Comparison of ENCODE assay signal across 12 cellular contexts in genomic region chr14:80977103-80977728, GRCh38. TPM values are rescaled to one million over a fixed set of nuclear protein-coding genes. Genes with fewer than 3 reads are reported as not detected.
DNase-seq lines count a peak whose midpoint lies in the region; ATAC-seq, FAIRE-seq and TF ChIP-seq lines count a peak whose summit lies in the region.
"Had no signal": no experiment of that assay in that cellular context is flagged by ENCODE, and none has a peak within 500 bp of the region (broad histone marks: within the 10 kb centered on the region; RNA-seq: fewer than 3 reads in every experiment).

No MANE protein-coding gene starts in this region.

- intact Hi-C loops in activated CD8-positive, alpha-beta T cell treated with anti-CD3 and anti-CD28 coated beads for 36 hours (cut with micrococcal nuclease), result no loop called here
- intact Hi-C loops in thyroid gland (cut with DNase I), result no loop called here

- H3K4me1 Mint-ChIP-seq in activated CD8-positive, alpha-beta T cell treated with anti-CD3 and anti-CD28 coated beads for 36 hours (ENCODE audit: low read depth), result peaks cover 14% of the 10 kb centered on the region
- peaks cover 29% of the 10 kb centered on the region for H3K4me1 Mint-ChIP-seq in activated CD8-positive, alpha-beta T cell treated with anti-CD3 and anti-CD28 coated beads, Interleukin-2, amount 10 ng/mL, durations not matched to agents 7 days and 5 days (ENCODE audit: low read depth)
- H3K4me1 Mint-ChIP-seq in T-helper 2 cell treated with Interferon-gamma antibody and Interleukin-4, amounts not matched to agents 5 μg/mL and 100 μg/mL, for 36 hours (ENCODE audit: low read depth), result peaks cover 60% of the 10 kb centered on the region

- FAIRE-seq in H54 (lab: Jason Lieb, UNC), result no peak
- FAIRE-seq: G401.6 had no signal

- DNase-seq in activated CD8-positive, alpha-beta T cell treated with anti-CD3 and anti-CD28 coated beads for 36 hours, result no peak
- no peak for DNase-seq in activated CD8-positive, alpha-beta T cell treated with anti-CD3 and anti-CD28 coated beads, Interleukin-2, amount 10 ng/mL, durations not matched to agents 7 days and 5 days
- DNase-seq in T-helper 2 cell treated with Interferon-gamma antibody and Interleukin-4, amounts not matched to agents 5 μg/mL and 100 μg/mL, for 36 hours (ENCODE audit: low spot score), result no peak
- no peak for DNase-seq in thyroid gland
- DNase-seq in Ammon's horn (ENCODE audit: low spot score), result no peak
- no peak for DNase-seq in activated naive CD4-positive, alpha-beta T cell treated with anti-CD3 and anti-CD28 coated beads, Interleukin-2, amount 50 U/mL, for 16 hours
- no peak for DNase-seq in H54 (ENCODE audit: insufficient read length, low spot score)
- DNase-seq: adrenal gland, NCI-H748 treated with DMSO at 0.1 percent for 48 hours, right lobe of liver had no signal

- H3K4me3 Mint-ChIP-seq in activated CD8-positive, alpha-beta T cell treated with anti-CD3 and anti-CD28 coated beads for 36 hours, result no peak overlapping the region
- H3K4me3 Mint-ChIP-seq in activated CD8-positive, alpha-beta T cell treated with anti-CD3 and anti-CD28 coated beads, Interleukin-2, amount 10 ng/mL, durations not matched to agents 7 days and 5 days, result no peak overlapping the region
- peak overlapping the region; percentile 48 for H3K4me3 Mint-ChIP-seq in T-helper 2 cell treated with Interferon-gamma antibody and Interleukin-4, amounts not matched to agents 5 μg/mL and 100 μg/mL, for 36 hours

- no peaks in the 10 kb centered on the region for H3K36me3 ChIP-seq in thyroid gland
- H3K36me3 ChIP-seq: adrenal gland, right lobe of liver had no signal

- H3K36me3 Mint-ChIP-seq in activated CD8-positive, alpha-beta T cell treated with anti-CD3 and anti-CD28 coated beads for 36 hours (ENCODE audit: low read depth), result no peaks in the 10 kb centered on the region
- H3K36me3 Mint-ChIP-seq in activated CD8-positive, alpha-beta T cell treated with anti-CD3 and anti-CD28 coated beads, Interleukin-2, amount 10 ng/mL, durations not matched to agents 7 days and 5 days (ENCODE audit: low read depth), result no peaks in the 10 kb centered on the region
- H3K36me3 Mint-ChIP-seq in T-helper 2 cell treated with Interferon-gamma antibody and Interleukin-4, amounts not matched to agents 5 μg/mL and 100 μg/mL, for 36 hours (ENCODE audit: low read depth), result peaks cover 4% of the 10 kb centered on the region

- H3K27ac Mint-ChIP-seq in activated CD8-positive, alpha-beta T cell treated with anti-CD3 and anti-CD28 coated beads for 36 hours, result no peak overlapping the region
- H3K27ac Mint-ChIP-seq in activated CD8-positive, alpha-beta T cell treated with anti-CD3 and anti-CD28 coated beads, Interleukin-2, amount 10 ng/mL, durations not matched to agents 7 days and 5 days, result no peak overlapping the region
- H3K27ac Mint-ChIP-seq in T-helper 2 cell treated with Interferon-gamma antibody and Interleukin-4, amounts not matched to agents 5 μg/mL and 100 μg/mL, for 36 hours, result peak overlapping the region; percentile 62

- 87 to 97% methylated on average over 2 of the region's 2 CpGs for WGBS in thyroid gland, 2 donors

- H3K27me3 Mint-ChIP-seq in activated CD8-positive, alpha-beta T cell treated with anti-CD3 and anti-CD28 coated beads for 36 hours, result peaks cover 6% of the 10 kb centered on the region
- H3K27me3 Mint-ChIP-seq in activated CD8-positive, alpha-beta T cell treated with anti-CD3 and anti-CD28 coated beads, Interleukin-2, amount 10 ng/mL, durations not matched to agents 7 days and 5 days (ENCODE audit: low read depth), result peaks cover 36% of the 10 kb centered on the region
- H3K27me3 Mint-ChIP-seq in T-helper 2 cell treated with Interferon-gamma antibody and Interleukin-4, amounts not matched to agents 5 μg/mL and 100 μg/mL, for 36 hours (ENCODE audit: low read depth), result peaks cover 24% of the 10 kb centered on the region

- ATAC-seq in activated CD8-positive, alpha-beta T cell treated with anti-CD3 and anti-CD28 coated beads for 36 hours, result peak; percentile 70
- ATAC-seq in activated CD8-positive, alpha-beta T cell treated with anti-CD3 and anti-CD28 coated beads, Interleukin-2, amount 10 ng/mL, durations not matched to agents 7 days and 5 days, result no peak
- ATAC-seq in HG02852 (IDR thresholded peaks at IDR 0.05; ENCODE audit: unreplicated experiment), result peak; percentile 58

- H3K9me3 Mint-ChIP-seq in activated CD8-positive, alpha-beta T cell treated with anti-CD3 and anti-CD28 coated beads for 36 hours, result no peaks in the 10 kb centered on the region
- H3K9me3 Mint-ChIP-seq in activated CD8-positive, alpha-beta T cell treated with anti-CD3 and anti-CD28 coated beads, Interleukin-2, amount 10 ng/mL, durations not matched to agents 7 days and 5 days (ENCODE audit: insufficient read depth), result no peaks in the 10 kb centered on the region
- no peaks in the 10 kb centered on the region for H3K9me3 Mint-ChIP-seq in T-helper 2 cell treated with Interferon-gamma antibody and Interleukin-4, amounts not matched to agents 5 μg/mL and 100 μg/mL, for 36 hours

- H3K27me3 ChIP-seq in thyroid gland, result no peaks in the 10 kb centered on the region
- H3K27me3 ChIP-seq: adrenal gland, right lobe of liver had no signal

- peak overlapping the region; percentile 50 to 94 (median 83) for H3K27ac ChIP-seq in thyroid gland
- H3K27ac ChIP-seq: adrenal gland, right lobe of liver had no signal

- CTCF ChIA-PET in activated CD8-positive, alpha-beta T cell treated with anti-CD3 and anti-CD28 coated beads for 36 hours (lab: Charles Lee), result interaction anchor here (0.8 to 9.5 kb wide), 5 partner anchors 10 to 21 kb away, joined by 3 to 107 read pairs (median 6); partner anchors contain the start of gene TSHR
- CTCF ChIA-PET in activated CD8-positive, alpha-beta T cell treated with anti-CD3 and anti-CD28 coated beads, Interleukin-2, amount 10 ng/mL, durations not matched to agents 7 days and 5 days (lab: Charles Lee), result interaction anchor here (0.6 to 9.2 kb wide), 11 partner anchors 8 to 193 kb away, joined by 3 to 76 read pairs (median 6); partner anchors contain the start of genes CEP128 and TSHR

- POLR2A ChIA-PET in activated CD8-positive, alpha-beta T cell treated with anti-CD3 and anti-CD28 coated beads for 36 hours (lab: Charles Lee), result no interaction called here
- POLR2A ChIA-PET in activated CD8-positive, alpha-beta T cell treated with anti-CD3 and anti-CD28 coated beads, Interleukin-2, amount 10 ng/mL, durations not matched to agents 7 days and 5 days (lab: Charles Lee), result interaction anchor here (1.3 to 1.5 kb wide), 2 partner anchors 35 to 46 kb away, joined by 3 to 4 read pairs; partner anchors contain the start of gene CEP128

- H3K4me1 ChIP-seq in thyroid gland, result peaks cover 78 to 85% of the 10 kb centered on the region in 2 donors
- H3K4me1 ChIP-seq: adrenal gland, right lobe of liver had no signal

- H3K4me3 ChIP-seq in thyroid gland (replicated peaks in 1 of 3), result no peak overlapping the region
- H3K4me3 ChIP-seq: adrenal gland, right lobe of liver had no signal

- TF ChIP-seq POLR2A in thyroid gland (IDR thresholded peaks at IDR 0.05) (no peak), H54 (IDR thresholded peaks at IDR 0.05; ENCODE audit: low read depth, low read length) (no peak)

- no peak for TF ChIP-seq CTCF in activated CD8-positive, alpha-beta T cell treated with anti-CD3 and anti-CD28 coated beads for 36 hours (IDR thresholded peaks at IDR 0.05)
- peak in 1 of 6 experiments; percentile 9 for TF ChIP-seq CTCF in thyroid gland (IDR thresholded peaks at IDR 0.05)

- no peaks in the 10 kb centered on the region for H3K9me3 ChIP-seq in thyroid gland
- H3K9me3 ChIP-seq: adrenal gland, right lobe of liver had no signal

RNA-seq across cellular contexts. Expression of gene TSHR, which starts 21.8 kb away (rescaled TPM):
- total RNA-seq in activated CD8-positive, alpha-beta T cell treated with anti-CD3 and anti-CD28 coated beads for 36 hours, result under 1 TPM in 1 of 2 experiments, not detected in 1; 0.31 TPM
- total RNA-seq in activated CD8-positive, alpha-beta T cell treated with anti-CD3 and anti-CD28 coated beads, Interleukin-2, amount 10 ng/mL, durations not matched to agents 7 days and 5 days, result not detected
- total RNA-seq in thyroid gland, result 100 to 1,000 TPM; 551 to 711 (median 608) TPM

RNA-seq across cellular contexts. Expression of gene CEP128, which starts 35.7 kb away (rescaled TPM):
- 10 to 100 TPM; 21.6 to 22.5 TPM for total RNA-seq in activated CD8-positive, alpha-beta T cell treated with anti-CD3 and anti-CD28 coated beads for 36 hours
- total RNA-seq in activated CD8-positive, alpha-beta T cell treated with anti-CD3 and anti-CD28 coated beads, Interleukin-2, amount 10 ng/mL, durations not matched to agents 7 days and 5 days, result 10 to 100 TPM; 32.9 to 35.8 TPM
- 10 to 100 TPM; 13.9 to 18.1 (median 16.0) TPM for total RNA-seq in thyroid gland

Comparison
In these comparisons a context has a peak if more than half of its experiments do, and no peak if none do; other contexts are left out.
1. RNA of gene TSHR, which starts 21.8 kb away (total RNA-seq): 551 to 711 TPM in thyroid gland; 0.31 TPM in activated CD8-positive, alpha-beta T cell treated with anti-CD3 and anti-CD28 coated beads for 36 hours and not detected in activated CD8-positive, alpha-beta T cell treated with anti-CD3 and anti-CD28 coated beads, Interleukin-2, amount 10 ng/mL, durations not matched to agents 7 days and 5 days; every median in the first group is over 100 times any median in the second.